In the genomic region with DNA sequence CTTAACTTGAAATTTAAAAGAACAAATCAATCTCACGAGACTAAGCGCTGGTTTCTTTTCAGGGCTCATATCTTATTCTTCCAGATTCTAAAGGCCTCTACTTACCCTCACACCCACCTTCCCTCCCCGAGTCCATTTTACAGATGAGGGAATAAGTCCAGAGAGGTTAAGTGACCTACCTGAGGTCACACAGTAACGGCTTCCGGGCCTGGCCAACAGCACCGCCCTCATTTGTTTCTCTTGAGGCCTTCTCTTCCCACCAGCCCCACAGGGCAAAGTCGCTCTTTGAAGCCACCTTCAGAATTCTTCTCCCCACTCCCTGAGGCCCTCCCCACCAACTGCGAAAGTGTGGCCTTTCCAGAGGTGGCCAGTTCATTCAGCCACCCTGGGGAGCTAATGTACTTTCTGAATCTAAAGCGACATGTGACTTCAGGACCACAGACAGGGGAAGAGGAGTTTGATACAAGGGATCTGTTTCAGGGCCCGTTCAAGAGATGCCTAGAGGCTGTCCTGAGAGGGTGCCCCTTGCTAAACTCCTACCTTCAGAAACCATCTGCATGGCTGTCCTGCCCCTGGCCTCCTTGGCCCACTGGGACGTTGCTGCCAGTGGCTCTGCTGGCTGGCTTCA, we compare ENCODE assay signal across 18 cellular contexts.
A peak's percentile ranks its signal among the peaks of the same experiment; 100 is the strongest.
DNase-seq lines count a peak whose midpoint lies in the region; ATAC-seq, FAIRE-seq and TF ChIP-seq lines count a peak whose summit lies in the region.
"Had no signal": no experiment of that assay in that cellular context is flagged by ENCODE, and none has a peak within 500 bp of the region (broad histone marks: within the 10 kb centered on the region; RNA-seq: fewer than 3 reads in every experiment).

No MANE protein-coding gene starts in this region.

- no peak for DNase-seq in GM12878 (ENCODE audit: low read depth, low spot score)
- peak; percentile 6 for DNase-seq in kidney
- DNase-seq in ureter (ENCODE audit: low spot score), result no peak
- no peak for DNase-seq in occipital lobe (lab: John Stamatoyannopoulos, UW)
- DNase-seq in globus pallidus (ENCODE audit: low spot score), result no peak
- no peak for DNase-seq in activated T-helper 1 cell treated with anti-CD3 and anti-CD28 coated beads, Interleukin-12 subunit alpha, Interleukin-12 subunit beta, Interleukin-2, Interleukin-4 antibody, amounts not matched to agents 30 ng/mL and 10 ng/mL and 1 ng/mL, durations not matched to agents 14 hours and 24 hours and 36 hours (ENCODE audit: low spot score)
- DNase-seq: C1 segment of cervical spinal cord; CD4-positive, alpha-beta T cell; DMS79; GOT3; HFFc6 had no signal

- H3K27ac ChIP-seq in HEK293 (ENCODE audit: extremely low read depth, low read depth, low read length) (no peak overlapping the region), GM12878 (ENCODE audit: control insufficient read depth, insufficient read depth) (no peak overlapping the region), kidney (ENCODE audit: low read depth in 2 of 2, low read length in 2 of 2) (no peak overlapping the region)

- in situ Hi-C loops in GM12878 (cut with MboI), result no loop called here

- no peak for ATAC-seq in GM12878

- H3K4me1 ChIP-seq in HEK293 (ENCODE audit: control insufficient read depth, insufficient read depth, low read length) (no peaks in the 10 kb centered on the region), GM12878 (ENCODE audit: control insufficient read depth, insufficient read depth, low read length) (no peaks in the 10 kb centered on the region), kidney (ENCODE audit: control insufficient read depth in 1 of 2, insufficient read depth in 1 of 2, low read depth in 1 of 2, low read length in 2 of 2) (no peaks in the 10 kb centered on the region)
- H3K4me1 ChIP-seq: HAP-1 had no signal

- SMC1A ChIA-PET in GM12878 (lab: Charles Lee; ENCODE audit: uncharacterized antibody, unreplicated experiment), result no interaction called here

- TF ChIP-seq CTCF in HEK293 (tag by site-specific recombination; IDR thresholded peaks at IDR 0.05), result no peak
- no peak for TF ChIP-seq CTCF in GM12878 (IDR thresholded peaks at IDR 0.05 in 2 of 3, conservative IDR thresholded peaks at IDR 0.05 in 1 of 3; ENCODE audit: control insufficient read depth in 2 of 3, extremely low read depth in 1 of 3, insufficient read depth in 1 of 3, low read depth in 3 of 3, low read length in 3 of 3)
- TF ChIP-seq CTCF in kidney (IDR thresholded peaks at IDR 0.05; ENCODE audit: borderline replicate concordance, extremely low read depth, insufficient read depth), result no peak

- no peak overlapping the region for H3K4me3 ChIP-seq in HEK293 (ENCODE audit: low read depth, low read length)
- H3K4me3 ChIP-seq in GM12878, result no peak overlapping the region
- H3K4me3 ChIP-seq in kidney (ENCODE audit: low read length in 2 of 2), result no peak overlapping the region
- H3K4me3 ChIP-seq: HAP-1 had no signal

- CTCF ChIA-PET in HEK293 (lab: Yijun Ruan, JAX) (interaction anchor here (1.5 kb wide), 1 partner anchor 206 kb away, joined by 3 read pairs; a partner anchor contains a TSS), GM12878 (lab: Yijun Ruan, JAX) (no interaction called here)

- peaks cover 3% of the 10 kb centered on the region for H3K27me3 Mint-ChIP-seq in activated T-helper 1 cell treated with anti-CD3 and anti-CD28 coated beads, Interleukin-12 subunit alpha, Interleukin-12 subunit beta, Interleukin-2, Interleukin-4 antibody, amounts not matched to agents 30 ng/mL and 10 ng/mL and 1 ng/mL, durations not matched to agents 14 hours and 24 hours and 36 hours (ENCODE audit: insufficient read depth)
- H3K27me3 Mint-ChIP-seq: CD4-positive, alpha-beta T cell had no signal

- intact Hi-C loops in GM12878 (cut with micrococcal nuclease; ENCODE audit: unreplicated experiment) (no loop called here), kidney (cut with DNase I) (no loop called here)
- intact Hi-C loops in activated T-helper 1 cell treated with anti-CD3 and anti-CD28 coated beads, Interleukin-12 subunit alpha, Interleukin-12 subunit beta, Interleukin-2, Interleukin-4 antibody, amounts not matched to agents 30 ng/mL and 10 ng/mL and 1 ng/mL, durations not matched to agents 14 hours and 24 hours and 36 hours (cut with micrococcal nuclease), result no loop called here

- no peak overlapping the region for H3K4me3 Mint-ChIP-seq in activated T-helper 1 cell treated with anti-CD3 and anti-CD28 coated beads, Interleukin-12 subunit alpha, Interleukin-12 subunit beta, Interleukin-2, Interleukin-4 antibody, amounts not matched to agents 30 ng/mL and 10 ng/mL and 1 ng/mL, durations not matched to agents 14 hours and 24 hours and 36 hours
- H3K4me3 Mint-ChIP-seq: B cell; CD4-positive, alpha-beta T cell; HFFc6 had no signal

- POLR2A ChIA-PET in HEK293 (lab: Yijun Ruan, JAX), result no interaction called here
- POLR2A ChIA-PET in GM12878 (lab: Charles Lee), result no interaction called here

- H3K36me3 ChIP-seq in HEK293 (ENCODE audit: control insufficient read depth in 2 of 2, insufficient read depth in 1 of 2, low read length in 2 of 2), result no peaks in the 10 kb centered on the region
- H3K36me3 ChIP-seq in GM12878 (ENCODE audit: control insufficient read depth in 2 of 2, insufficient read depth in 2 of 2, low read length in 1 of 2), result no peaks in the 10 kb centered on the region
- H3K36me3 ChIP-seq in kidney (ENCODE audit: control insufficient read depth in 1 of 2, insufficient read depth in 2 of 2, low read length in 2 of 2), result no peaks in the 10 kb centered on the region
- H3K36me3 ChIP-seq: HAP-1 had no signal

- H3K4me1 Mint-ChIP-seq in activated T-helper 1 cell treated with anti-CD3 and anti-CD28 coated beads, Interleukin-12 subunit alpha, Interleukin-12 subunit beta, Interleukin-2, Interleukin-4 antibody, amounts not matched to agents 30 ng/mL and 10 ng/mL and 1 ng/mL, durations not matched to agents 14 hours and 24 hours and 36 hours (ENCODE audit: low read depth), result no peaks in the 10 kb centered on the region
- H3K4me1 Mint-ChIP-seq: B cell had no signal

- H3K9me3 Mint-ChIP-seq in activated T-helper 1 cell treated with anti-CD3 and anti-CD28 coated beads, Interleukin-12 subunit alpha, Interleukin-12 subunit beta, Interleukin-2, Interleukin-4 antibody, amounts not matched to agents 30 ng/mL and 10 ng/mL and 1 ng/mL, durations not matched to agents 14 hours and 24 hours and 36 hours, result no peaks in the 10 kb centered on the region
- H3K9me3 Mint-ChIP-seq: CD4-positive, alpha-beta T cell; HFFc6 had no signal

- no peak overlapping the region for H3K27ac Mint-ChIP-seq in activated T-helper 1 cell treated with anti-CD3 and anti-CD28 coated beads, Interleukin-12 subunit alpha, Interleukin-12 subunit beta, Interleukin-2, Interleukin-4 antibody, amounts not matched to agents 30 ng/mL and 10 ng/mL and 1 ng/mL, durations not matched to agents 14 hours and 24 hours and 36 hours
- H3K27ac Mint-ChIP-seq: B cell; CD4-positive, alpha-beta T cell; HFFc6 had no signal

- H3K27me3 ChIP-seq in GM12878 (replicated peaks in 1 of 2; ENCODE audit: control insufficient read depth in 2 of 2, insufficient read depth in 2 of 2, low read length in 1 of 2), result peaks cover 0 to 2% of the 10 kb centered on the region in 2 experiments; a peak in 1 of 4 replicates

- RAD21 ChIA-PET in GM12878 (lab: Charles Lee; ENCODE audit: unreplicated experiment), result no interaction called here

- no peaks in the 10 kb centered on the region for H3K79me2 ChIP-seq in GM12878 (ENCODE audit: control insufficient read depth, insufficient read depth, low read length)

- no peak for TF ChIP-seq RAD21 in GM12878 (IDR thresholded peaks at IDR 0.05; ENCODE audit: insufficient read depth, low read depth, low read length)

- BruUV-seq in GM12878 (replicated peaks; lab: Mats Ljungman, UMichigan), result no TSS peak

- H3K4me2 ChIP-seq in GM12878 (ENCODE audit: control insufficient read depth, insufficient read depth), result no peak overlapping the region

- no peak for TF ChIP-seq POLR2A in GM12878 (IDR thresholded peaks at IDR 0.05; ENCODE audit: low read depth, low read length)

- FAIRE-seq in GM12878 (lab: Jason Lieb, UNC) (no peak), kidney (lab: Jason Lieb, UNC) (no peak)
- FAIRE-seq: A204.1, GM12891, HTR-8/SVneo had no signal

- H3K9ac ChIP-seq in GM12878 (ENCODE audit: control insufficient read depth, insufficient read depth, low read length), result no peak overlapping the region
- no peak overlapping the region for H3K9ac ChIP-seq in kidney (ENCODE audit: low read length in 2 of 2)

- H4K20me1 ChIP-seq in GM12878 (ENCODE audit: control insufficient read depth, insufficient read depth), result no peaks in the 10 kb centered on the region

- no peak overlapping the region for H2AFZ ChIP-seq in GM12878 (ENCODE audit: control insufficient read depth, low read depth, low read length)

- no peak for TF ChIP-seq EP300 in GM12878 (IDR thresholded peaks at IDR 0.05; ENCODE audit: borderline replicate concordance in 1 of 2, control insufficient read depth in 1 of 2, low read depth in 2 of 2, low read length in 2 of 2)

- H3K9me3 ChIP-seq in HEK293 (ENCODE audit: control insufficient read depth, insufficient read depth, low read depth, low read length) (no peaks in the 10 kb centered on the region), GM12878 (replicated peaks; ENCODE audit: control insufficient read depth, insufficient read depth, low read length) (no peaks in the 10 kb centered on the region), kidney (ENCODE audit: control insufficient read depth in 1 of 2, low read length in 2 of 2) (no peaks in the 10 kb centered on the region)
- H3K9me3 ChIP-seq: HAP-1 had no signal

- 41% methylated on average over 11 of the region's 11 CpGs for WGBS in GM12878 (ENCODE audit: insufficient coverage, insufficient replicate concordance, low lambda C conversion rate, missing lambda C conversion rate)

- H3K36me3 Mint-ChIP-seq in activated T-helper 1 cell treated with anti-CD3 and anti-CD28 coated beads, Interleukin-12 subunit alpha, Interleukin-12 subunit beta, Interleukin-2, Interleukin-4 antibody, amounts not matched to agents 30 ng/mL and 10 ng/mL and 1 ng/mL, durations not matched to agents 14 hours and 24 hours and 36 hours (ENCODE audit: low read depth), result no peaks in the 10 kb centered on the region

TF ChIP-seq in PFSK-1, 5 proteins besides CTCF, POLR2A, EP300 and RAD21 (continues in another document):
- TF ChIP-seq FOXP2 (optimal IDR thresholded peaks at IDR 0.05; ENCODE audit: borderline replicate concordance, extremely low read depth, extremely low read length, insufficient read depth) (no peak), TAF1 (IDR thresholded peaks at IDR 0.05; ENCODE audit: borderline replicate concordance, insufficient read depth, low read length) (no peak), SIN3A (IDR thresholded peaks at IDR 0.05; ENCODE audit: borderline replicate concordance, insufficient read depth, low read length) (no peak)

TF ChIP-seq in GM12878, 131 proteins besides CTCF, POLR2A, EP300 and RAD21 (continues in another document):
- no peak for TF ChIP-seq IRF4 (IDR thresholded peaks at IDR 0.05; ENCODE audit: low read depth, low read length)
